ENCODE assay signal across 24 cellular contexts in the genomic region with DNA sequence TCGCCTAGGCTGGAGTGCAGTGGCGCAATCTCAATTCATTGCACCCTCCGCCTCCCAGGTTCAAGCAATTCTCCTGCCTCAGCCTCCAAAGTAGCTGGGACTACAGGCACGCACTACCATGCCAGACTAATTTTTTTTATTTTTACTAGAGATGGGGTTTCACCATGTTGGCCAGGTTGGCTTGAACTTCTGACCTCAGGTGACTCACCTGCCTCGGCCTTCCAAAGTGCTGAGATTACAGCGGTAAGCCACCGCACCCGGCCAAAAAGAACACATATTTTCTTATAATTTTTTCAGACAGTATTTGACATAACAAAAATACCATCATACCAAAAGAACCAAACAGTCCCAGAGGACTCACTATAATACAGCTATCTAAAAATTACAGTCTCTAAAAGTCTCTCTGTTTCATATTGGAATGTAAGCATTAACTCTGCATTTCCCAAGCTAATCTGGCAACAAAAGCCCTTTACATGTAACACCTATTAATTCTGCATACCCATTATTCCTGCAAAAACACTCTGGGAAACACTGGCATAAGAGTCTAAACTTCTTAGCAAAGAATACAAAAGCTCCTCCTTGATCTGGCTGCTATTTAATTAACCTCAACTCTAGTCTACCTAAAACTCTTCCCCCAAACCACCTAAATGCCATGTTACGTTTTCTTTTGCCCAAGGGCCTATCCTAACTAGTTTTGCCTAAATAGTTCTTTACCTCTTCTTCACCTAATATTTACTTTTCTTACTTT. TPM values are rescaled to one million over a fixed set of nuclear protein-coding genes. Genes with fewer than 3 reads are reported as not detected.
DNase-seq lines count a peak whose midpoint lies in the region; ATAC-seq and TF ChIP-seq lines count a peak whose summit lies in the region.
"Had no signal": no experiment of that assay in that cellular context is flagged by ENCODE, and none has a peak within 500 bp of the region (broad histone marks: within the 10 kb centered on the region; RNA-seq: fewer than 3 reads in every experiment).

No MANE protein-coding gene starts in this region.

- H3K36me3 Mint-ChIP-seq in T-helper 2 cell treated with Interferon-gamma antibody and Interleukin-4, amounts not matched to agents 5 μg/mL and 100 μg/mL, for 36 hours (ENCODE audit: low read depth) = peaks cover 63% of the 10 kb centered on the region
- H3K36me3 Mint-ChIP-seq in nephron progenitor cell (ENCODE audit: low read depth) = peaks cover 68% of the 10 kb centered on the region
- peaks cover 30% of the 10 kb centered on the region for H3K36me3 Mint-ChIP-seq in activated CD4-positive, alpha-beta memory T cell treated with anti-CD3 and anti-CD28 coated beads for 36 hours

- no peak for ATAC-seq in HG03139 (IDR thresholded peaks at IDR 0.05; ENCODE audit: unreplicated experiment)
- ATAC-seq: gastroesophageal sphincter, HepG2, left lung, right cardiac atrium had no signal

- H4K12ac ChIP-seq in trophoblast cell (ENCODE audit: low read depth, low read length) = no peak overlapping the region

- H3K4me1 Mint-ChIP-seq in T-helper 2 cell treated with Interferon-gamma antibody and Interleukin-4, amounts not matched to agents 5 μg/mL and 100 μg/mL, for 36 hours (ENCODE audit: low read depth) = peaks cover 13% of the 10 kb centered on the region
- peaks cover 6% of the 10 kb centered on the region for H3K4me1 Mint-ChIP-seq in nephron progenitor cell
- peaks cover 34% of the 10 kb centered on the region for H3K4me1 Mint-ChIP-seq in activated CD4-positive, alpha-beta memory T cell treated with anti-CD3 and anti-CD28 coated beads for 36 hours (ENCODE audit: low read depth)

- H2AFZ ChIP-seq in PC-9 (no peak overlapping the region), trophoblast cell (ENCODE audit: insufficient read depth, low read length, poor library complexity) (no peak overlapping the region)

- peaks cover 20% of the 10 kb centered on the region for H3K79me2 ChIP-seq in PC-9 (ENCODE audit: low read depth)
- H3K79me2 ChIP-seq in trophoblast cell (ENCODE audit: control insufficient read depth, insufficient read depth, low read length, poor library complexity) = no peaks in the 10 kb centered on the region

- no peaks in the 10 kb centered on the region for H3K27me3 Mint-ChIP-seq in T-helper 2 cell treated with Interferon-gamma antibody and Interleukin-4, amounts not matched to agents 5 μg/mL and 100 μg/mL, for 36 hours (ENCODE audit: low read depth)
- no peaks in the 10 kb centered on the region for H3K27me3 Mint-ChIP-seq in nephron progenitor cell (ENCODE audit: low read depth, poor library complexity)
- H3K27me3 Mint-ChIP-seq in activated CD4-positive, alpha-beta memory T cell treated with anti-CD3 and anti-CD28 coated beads for 36 hours = no peaks in the 10 kb centered on the region

- BruUV-seq in PC-9 (replicated peaks; lab: Mats Ljungman, UMichigan) = TSS peak; percentile 3

- H4K91ac ChIP-seq in trophoblast cell (ENCODE audit: low read depth, low read length) = no peak overlapping the region

- no peaks in the 10 kb centered on the region for H3K9me3 ChIP-seq in PC-9 (ENCODE audit: insufficient read depth, low read depth)
- no peaks in the 10 kb centered on the region for H3K9me3 ChIP-seq in trophoblast cell (ENCODE audit: insufficient read depth, low read depth, low read length)
- H3K9me3 ChIP-seq: ascending aorta; BLaER1 treated with 17β-estradiol and CSF1 and Interleukin-3, amounts not matched to agents 10 nM and 100 nM; gastroesophageal sphincter; left lung; thyroid gland had no signal

- H3K27ac ChIP-seq in PC-9 (peak overlapping the region; percentile 68), trophoblast cell (ENCODE audit: low read depth, low read length) (no peak overlapping the region)
- H3K27ac ChIP-seq: 22Rv1; ascending aorta; BLaER1 treated with 17β-estradiol and CSF1 and Interleukin-3, amounts not matched to agents 10 nM and 100 nM; left lung; thyroid gland had no signal

- H3K4me2 ChIP-seq in PC-9 (peak overlapping the region; percentile 63), trophoblast cell (ENCODE audit: low read length) (no peak overlapping the region)
- H3K4me2 ChIP-seq: BLaER1 treated with 17β-estradiol and CSF1 and Interleukin-3, amounts not matched to agents 10 nM and 100 nM had no signal

- H2AK5ac ChIP-seq in trophoblast cell (ENCODE audit: low read length) = no peak overlapping the region

- H3K27me3 ChIP-seq in PC-9 (ENCODE audit: insufficient read depth, low read depth) (no peaks in the 10 kb centered on the region), trophoblast cell (ENCODE audit: insufficient read depth, low read length) (no peaks in the 10 kb centered on the region)
- H3K27me3 ChIP-seq: ascending aorta; BLaER1 treated with 17β-estradiol and CSF1 and Interleukin-3, amounts not matched to agents 10 nM and 100 nM; gastroesophageal sphincter; left lung; thyroid gland had no signal

- no peaks in the 10 kb centered on the region for H3K79me1 ChIP-seq in trophoblast cell (ENCODE audit: low read length)

- H3K36me3 ChIP-seq in PC-9 (ENCODE audit: low read depth) = peaks cover 51% of the 10 kb centered on the region
- H3K36me3 ChIP-seq in trophoblast cell (ENCODE audit: control insufficient read depth in 1 of 2, insufficient read depth in 2 of 2, low read length in 2 of 2) = peaks cover 23 to 26% of the 10 kb centered on the region in 2 experiments

- no peak overlapping the region for H3K18ac ChIP-seq in trophoblast cell (ENCODE audit: low read length)

- H3K4ac ChIP-seq in trophoblast cell (ENCODE audit: low read depth, low read length) = no peak overlapping the region

- CTCF ChIA-PET in PC-9 (lab: Charles Lee) = interaction anchor here (0.7 kb wide), 1 partner anchor 411 kb away, joined by 3 read pairs; no protein-coding TSS in a partner anchor
- CTCF ChIA-PET in activated CD4-positive, alpha-beta memory T cell treated with anti-CD3 and anti-CD28 coated beads for 36 hours (lab: Charles Lee) = no interaction called here

- peak overlapping the region; percentile 2; the same call in 1 of the 2 replicates for H3K4me3 ChIP-seq in PC-9
- H3K4me3 ChIP-seq in epithelial cell of esophagus (ENCODE audit: low read length) = no peak overlapping the region
- H3K4me3 ChIP-seq in trophoblast cell (ENCODE audit: low read depth, low read length) = no peak overlapping the region
- H3K4me3 ChIP-seq: ascending aorta; BLaER1 treated with 17β-estradiol and CSF1 and Interleukin-3, amounts not matched to agents 10 nM and 100 nM; gastroesophageal sphincter; left lung; thyroid gland had no signal

- H4K20me1 ChIP-seq in PC-9 (ENCODE audit: insufficient read depth) = no peaks in the 10 kb centered on the region; the same call in 1 of the 2 replicates

- H3K14ac ChIP-seq in trophoblast cell (ENCODE audit: low read length) = no peak overlapping the region

- no peaks in the 10 kb centered on the region for H3K9me3 Mint-ChIP-seq in T-helper 2 cell treated with Interferon-gamma antibody and Interleukin-4, amounts not matched to agents 5 μg/mL and 100 μg/mL, for 36 hours
- no peaks in the 10 kb centered on the region for H3K9me3 Mint-ChIP-seq in nephron progenitor cell
- H3K9me3 Mint-ChIP-seq in activated CD4-positive, alpha-beta memory T cell treated with anti-CD3 and anti-CD28 coated beads for 36 hours = no peaks in the 10 kb centered on the region

- POLR2A ChIA-PET in PC-9 (lab: Charles Lee; ENCODE audit: unreplicated experiment) = interaction anchor here (0.6 to 0.7 kb wide), 3 partner anchors 47 to 1902 kb away, joined by 3 to 6 read pairs (median 5); no protein-coding TSS in a partner anchor
- POLR2A ChIA-PET in activated CD4-positive, alpha-beta memory T cell treated with anti-CD3 and anti-CD28 coated beads for 36 hours (lab: Charles Lee) = interaction anchor here (0.6 kb wide), 1 partner anchor 172 kb away, joined by 4 read pairs; no protein-coding TSS in a partner anchor

- H3K23ac ChIP-seq in trophoblast cell (ENCODE audit: low read length) = no peak overlapping the region

- H3K27ac Mint-ChIP-seq in T-helper 2 cell treated with Interferon-gamma antibody and Interleukin-4, amounts not matched to agents 5 μg/mL and 100 μg/mL, for 36 hours = peak overlapping the region; percentile 6
- H3K27ac Mint-ChIP-seq in nephron progenitor cell = no peak overlapping the region
- no peak overlapping the region for H3K27ac Mint-ChIP-seq in activated CD4-positive, alpha-beta memory T cell treated with anti-CD3 and anti-CD28 coated beads for 36 hours

- TF ChIP-seq CTCF in PC-9 (conservative IDR thresholded peaks at IDR 0.05) (no peak), epithelial cell of esophagus (IDR thresholded peaks at IDR 0.05; ENCODE audit: insufficient read depth, low read depth, low read length, missing control alignments) (no peak), nephron progenitor cell (IDR thresholded peaks at IDR 0.05) (no peak)

- H3K9ac ChIP-seq in trophoblast cell (ENCODE audit: low read length) = no peak overlapping the region
- H3K9ac ChIP-seq: BLaER1 treated with 17β-estradiol and CSF1 and Interleukin-3, amounts not matched to agents 10 nM and 100 nM had no signal

- H3K4me3 Mint-ChIP-seq in T-helper 2 cell treated with Interferon-gamma antibody and Interleukin-4, amounts not matched to agents 5 μg/mL and 100 μg/mL, for 36 hours = no peak overlapping the region
- H3K4me3 Mint-ChIP-seq in nephron progenitor cell = no peak overlapping the region
- no peak overlapping the region for H3K4me3 Mint-ChIP-seq in activated CD4-positive, alpha-beta memory T cell treated with anti-CD3 and anti-CD28 coated beads for 36 hours

- peaks cover 35% of the 10 kb centered on the region for H3K4me1 ChIP-seq in PC-9 (replicated peaks; ENCODE audit: insufficient read depth)
- H3K4me1 ChIP-seq in trophoblast cell (ENCODE audit: control insufficient read depth in 1 of 2, insufficient read depth in 2 of 2, low read length in 2 of 2) = peaks cover 0 to 2% of the 10 kb centered on the region in 2 experiments
- H3K4me1 ChIP-seq: ascending aorta; BLaER1 treated with 17β-estradiol and CSF1 and Interleukin-3, amounts not matched to agents 10 nM and 100 nM; left lung had no signal

- H3F3A ChIP-seq in PC-9 (ENCODE audit: insufficient read depth, low read depth) = peaks cover 57% of the 10 kb centered on the region

- no peaks in the 10 kb centered on the region for H3K9me2 ChIP-seq in PC-9 (ENCODE audit: insufficient read depth)

- intact Hi-C loops in PC-9 (cut with micrococcal nuclease; ENCODE audit: unreplicated experiment) = loop anchor here (2.0 kb wide), 1 partner anchor 49 kb away; no protein-coding TSS in a partner anchor
- intact Hi-C loops in activated CD4-positive, alpha-beta memory T cell treated with anti-CD3 and anti-CD28 coated beads for 36 hours (cut with micrococcal nuclease) = loop anchor here (2.0 kb wide), 1 partner anchor 15 kb away; no protein-coding TSS in a partner anchor

- no peak for DNase-seq in T-helper 2 cell treated with Interferon-gamma antibody and Interleukin-4, amounts not matched to agents 5 μg/mL and 100 μg/mL, for 36 hours (ENCODE audit: low spot score)
- DNase-seq in T-helper 2 cell = no peak
- peak; percentile 82 to 83 for DNase-seq in PC-9
- peak; percentile 25 for DNase-seq in epithelial cell of esophagus (ENCODE audit: low read depth)
- peak; percentile 69 to 83 for DNase-seq in trophoblast cell
- DNase-seq in nephron progenitor cell = no peak
- no peak for DNase-seq in activated CD4-positive, alpha-beta memory T cell treated with anti-CD3 and anti-CD28 coated beads for 36 hours
- DNase-seq: activated gamma-delta T cell treated with Interleukin-2 at 50 U/mL for 16 hours; cortex of kidney; left lung; NCI-H1694 treated with DMSO at 0.1 percent for 48 hours; NCI-H510A; nucleus accumbens; right cardiac atrium; SHP77 treated with DMSO at 0.1 percent for 48 hours; stimulated activated naive CD4-positive, alpha-beta T cell; T1000; thyroid gland had no signal

- WGBS in trophoblast cell (ENCODE audit: extremely low coverage, insufficient coverage, insufficient read length) = no CpG with 5 or more reads among the region's 9 CpGs

- H4K8ac ChIP-seq in trophoblast cell (ENCODE audit: low read depth, low read length) = no peak overlapping the region

- no peak overlapping the region for H2BK5ac ChIP-seq in trophoblast cell (ENCODE audit: low read depth, low read length, poor library complexity)

- no peak overlapping the region for H2BK120ac ChIP-seq in trophoblast cell (ENCODE audit: insufficient read depth, low read length, poor library complexity)

- H2BK12ac ChIP-seq in trophoblast cell (ENCODE audit: low read length) = no peak overlapping the region

RNA-seq across cellular contexts. Expression of a gene that starts 26.9 kb away (rescaled TPM):
- 76.0 and 88.9 TPM in 2 replicates for total RNA-seq in PC-9 (2021)
- 90.2 and 90.5 TPM in 2 replicates for polyA plus RNA-seq in trophoblast cell (2013)
- total RNA-seq in activated CD4-positive, alpha-beta memory T cell treated with anti-CD3 and anti-CD28 coated beads for 36 hours = 10 to 100 TPM; 69.2 to 72.2 TPM

RNA-seq across cellular contexts. Expression of a gene that starts 51.0 kb away (rescaled TPM):
- 86.2 and 93.8 TPM in 2 replicates for total RNA-seq in PC-9 (2021)
- 108 TPM in 2 replicates for polyA plus RNA-seq in trophoblast cell (2013)
- 10 to 100 TPM; 48.3 to 51.6 TPM for total RNA-seq in activated CD4-positive, alpha-beta memory T cell treated with anti-CD3 and anti-CD28 coated beads for 36 hours

Comparison
In these comparisons a context has a peak if more than half of its experiments do, and no peak if none do; other contexts are left out.
1. DNase-seq: peak in PC-9 (2 of 2), epithelial cell of esophagus (single experiment) and trophoblast cell (2 of 2); none in T-helper 2 cell treated with Interferon-gamma antibody and Interleukin-4, amounts not matched to agents 5 μg/mL and 100 μg/mL, for 36 hours (single experiment), T-helper 2 cell (0 of 5), nephron progenitor cell (single experiment) and activated CD4-positive, alpha-beta memory T cell treated with anti-CD3 and anti-CD28 coated beads for 36 hours (single experiment).